15 cellular contexts compared by ENCODE assay signal in genomic region chr9:13266172-13266571, GRCh38. TPM values are rescaled to one million over a fixed set of nuclear protein-coding genes. Genes with fewer than 3 reads are reported as not detected.
DNase-seq lines count a peak whose midpoint lies in the region; ATAC-seq and TF ChIP-seq lines count a peak whose summit lies in the region.
"Had no signal": no experiment of that assay in that cellular context is flagged by ENCODE, and none has a peak within 500 bp of the region (broad histone marks: within the 10 kb centered on the region; RNA-seq: fewer than 3 reads in every experiment).

No MANE protein-coding gene starts in this region.

- H3K27ac ChIP-seq in heart left ventricle = peak overlapping the region in 5 of 12 donors; percentile 9 to 62 (median 32)
- no peak overlapping the region for H3K27ac ChIP-seq in left ventricle myocardium inferior (replicated peaks)
- H3K27ac ChIP-seq in mesodermal cell (ENCODE audit: low read depth, low read length, severe bottlenecking) = peak overlapping the region; percentile 46

- WGBS in heart left ventricle, 4 donors = 17 to 33% (median 23%) methylated on average over 2 of the region's 2 CpGs
- WGBS in mesodermal cell (ENCODE audit: insufficient coverage in 2 of 2), 2 experiments = no CpG with 5 or more reads among the region's 2 CpGs

- POLR2A ChIA-PET in activated CD4-positive, alpha-beta T cell treated with anti-CD3 and anti-CD28 coated beads, Interleukin-2, amount 10 ng/mL, durations not matched to agents 7 days and 5 days (lab: Charles Lee) = no interaction called here

- H3K4me1 Mint-ChIP-seq in activated CD4-positive, alpha-beta T cell treated with anti-CD3 and anti-CD28 coated beads, Interleukin-2, amount 10 ng/mL, durations not matched to agents 7 days and 5 days = no peaks in the 10 kb centered on the region

- H3K27me3 ChIP-seq in heart left ventricle (no peaks in the 10 kb centered on the region), left ventricle myocardium inferior (ENCODE audit: low read depth) (no peaks in the 10 kb centered on the region)

- ATAC-seq in heart left ventricle (peak in 3 of 4 donors; percentile 64 to 67 (median 65)), GM21529 (IDR thresholded peaks at IDR 0.05; ENCODE audit: unreplicated experiment) (no peak)

- no peaks in the 10 kb centered on the region for H3K36me3 Mint-ChIP-seq in activated CD4-positive, alpha-beta T cell treated with anti-CD3 and anti-CD28 coated beads, Interleukin-2, amount 10 ng/mL, durations not matched to agents 7 days and 5 days (ENCODE audit: low read depth)

- H3K4me1 ChIP-seq in heart left ventricle (peaks cover 3 to 59% (median 45%) of the 10 kb centered on the region in 12 donors), left ventricle myocardium inferior (peaks cover 68% of the 10 kb centered on the region), mesodermal cell (ENCODE audit: control insufficient read depth, insufficient read depth, low read length, poor library complexity, severe bottlenecking) (peaks cover 41% of the 10 kb centered on the region)

- no peak overlapping the region for H3K4me3 ChIP-seq in heart left ventricle
- no peak overlapping the region for H3K4me3 ChIP-seq in left ventricle myocardium inferior
- no peak overlapping the region for H3K4me3 ChIP-seq in mesodermal cell (ENCODE audit: extremely low read depth, insufficient read depth, low read length, poor library complexity, severe bottlenecking)

- H3K27ac Mint-ChIP-seq in activated CD4-positive, alpha-beta T cell treated with anti-CD3 and anti-CD28 coated beads, Interleukin-2, amount 10 ng/mL, durations not matched to agents 7 days and 5 days = no peak overlapping the region

- H3K27me3 Mint-ChIP-seq in activated CD4-positive, alpha-beta T cell treated with anti-CD3 and anti-CD28 coated beads, Interleukin-2, amount 10 ng/mL, durations not matched to agents 7 days and 5 days = no peaks in the 10 kb centered on the region

- intact Hi-C loops in heart left ventricle (cut with DNase I) = loop anchor here in 1 of 10 donors (10.0 kb wide), 1 partner anchor 59 kb away; no protein-coding TSS in a partner anchor
- intact Hi-C loops in left ventricle myocardium inferior (cut with micrococcal nuclease) = no loop called here

- peaks cover 3% of the 10 kb centered on the region for H3K9me3 Mint-ChIP-seq in activated CD4-positive, alpha-beta T cell treated with anti-CD3 and anti-CD28 coated beads, Interleukin-2, amount 10 ng/mL, durations not matched to agents 7 days and 5 days

- H3K9me3 ChIP-seq in heart left ventricle (no peaks in the 10 kb centered on the region), left ventricle myocardium inferior (replicated peaks) (no peaks in the 10 kb centered on the region), mesodermal cell (ENCODE audit: control insufficient read depth, low read length) (no peaks in the 10 kb centered on the region)

- H3K4me3 Mint-ChIP-seq in activated CD4-positive, alpha-beta T cell treated with anti-CD3 and anti-CD28 coated beads, Interleukin-2, amount 10 ng/mL, durations not matched to agents 7 days and 5 days = no peak overlapping the region

- CTCF ChIA-PET in activated CD4-positive, alpha-beta T cell treated with anti-CD3 and anti-CD28 coated beads, Interleukin-2, amount 10 ng/mL, durations not matched to agents 7 days and 5 days (lab: Charles Lee) = no interaction called here

- DNase-seq in heart left ventricle = no peak
- DNase-seq in left ventricle myocardium inferior = no peak
- peak; percentile 31 for DNase-seq in cerebellar cortex (ENCODE audit: low spot score)
- no peak for DNase-seq in activated CD4-positive, alpha-beta T cell treated with anti-CD3 and anti-CD28 coated beads, Interleukin-2, amount 10 ng/mL, durations not matched to agents 7 days and 5 days
- no peak for DNase-seq in SIG-M5 treated with dmso at 0.1 percent for 504 hours (lab: John Stamatoyannopoulos, UW; ENCODE audit: unreplicated experiment)
- DNase-seq in iPS-NIHi7 (ENCODE audit: extremely low spot score) = no peak
- DNase-seq: activated CD4-positive, alpha-beta T cell treated with anti-CD3 and anti-CD28 coated beads, Interleukin-2, amount 50 U/mL, for 4 hours; activated naive CD4-positive, alpha-beta T cell treated with Interleukin-2 at 50 U/mL for 16 hours; DND-41; glutamatergic neuron; H7; stimulated activated CD8-positive, alpha-beta memory T cell treated with anti-CD3 and anti-CD28 coated beads, Interleukin-4, amount 100 ng/mL, for 48 hours; T-helper 9 cell had no signal

- no peak for TF ChIP-seq POLR2A in heart left ventricle (IDR thresholded peaks at IDR 0.05)

- H3K36me3 ChIP-seq in heart left ventricle = peaks cover 0 to 4% (median 0%) of the 10 kb centered on the region in 9 donors
- H3K36me3 ChIP-seq in left ventricle myocardium inferior = no peaks in the 10 kb centered on the region
- peaks cover 19% of the 10 kb centered on the region for H3K36me3 ChIP-seq in mesodermal cell (ENCODE audit: control insufficient read depth, insufficient read depth, low read length)

- TF ChIP-seq CTCF in heart left ventricle (IDR thresholded peaks at IDR 0.05) = no peak
- TF ChIP-seq CTCF in left ventricle myocardium inferior (IDR thresholded peaks at IDR 0.05; ENCODE audit: borderline replicate concordance) = no peak

RNA-seq across cellular contexts. Expression of gene MPDZ, which starts 13.3 kb away (rescaled TPM):
- total RNA-seq in heart left ventricle (100 to 1,000 TPM in 1 of 9 donors, 10 to 100 TPM in 8; 60.7 to 106 (median 69.1) TPM), left ventricle myocardium inferior (70.7 TPM)
- polyA plus RNA-seq in heart left ventricle = 10 to 100 TPM; 19.5 to 39.4 TPM
- polyA plus RNA-seq in mesodermal cell (2013, experiment 1 of 2) = 53.4 TPM
- polyA plus RNA-seq in mesodermal cell (2013, experiment 2 of 2) = 50.1 TPM
- not detected for total RNA-seq in activated CD4-positive, alpha-beta T cell treated with anti-CD3 and anti-CD28 coated beads, Interleukin-2, amount 10 ng/mL, durations not matched to agents 7 days and 5 days

Comparison
In these comparisons a context has a peak if more than half of its experiments do, and no peak if none do; other contexts are left out.
1. RNA of gene MPDZ, which starts 13.3 kb away (total RNA-seq): 70.7 TPM in left ventricle myocardium inferior (single experiment) and 60.7 to 106 TPM in heart left ventricle; not detected in activated CD4-positive, alpha-beta T cell treated with anti-CD3 and anti-CD28 coated beads, Interleukin-2, amount 10 ng/mL, durations not matched to agents 7 days and 5 days; every median in the first group is over 10 times any median in the second.